In genomic region chr15:89826671-89827655, GRCh38 we compare ENCODE assay signal across 26 cellular contexts. TPM values are rescaled to one million over a fixed set of nuclear protein-coding genes. Genes with fewer than 3 reads are reported as not detected.
DNase-seq lines count a peak whose midpoint lies in the region; ATAC-seq and TF ChIP-seq lines count a peak whose summit lies in the region.
"Had no signal": no experiment of that assay in that cellular context is flagged by ENCODE, and none has a peak within 500 bp of the region (broad histone marks: within the 10 kb centered on the region; RNA-seq: fewer than 3 reads in every experiment).

No MANE protein-coding gene starts in this region.

- peak; percentile 45 for DNase-seq in CD1c-positive myeloid dendritic cell (ENCODE audit: extremely low spot score)
- DNase-seq in H9, result no peak
- DNase-seq in body of pancreas, result peak in 3 of 4 donors; percentile 46 to 55 (median 46)
- no peak for DNase-seq in nephron progenitor cell
- no peak for DNase-seq in posterior vena cava (ENCODE audit: low spot score)
- DNase-seq: activated CD4-positive, alpha-beta T cell treated with anti-CD3 and anti-CD28 coated beads, Interleukin-2, amount 50 U/mL, for 4 hours; activated gamma-delta T cell treated with Interleukin-2 at 50 U/mL for 16 hours; activated T-cell treated with anti-CD3 and anti-CD28 coated beads for 4 hours; effector CD8-positive, alpha-beta T cell; MG63; natural killer cell; NCI-H1694 treated with DMSO at 0.1 percent for 48 hours; NCI-H2227 treated with DMSO at 0.1 percent for 48 hours; NCI-H774; SIG-M5; stimulated activated CD4-positive, alpha-beta T cell treated with anti-CD3 and anti-CD28 coated beads, Interleukin-1b, Interleukin-23, amount 100 ng/mL, for 48 hours; stimulated activated naive CD4-positive, alpha-beta T cell treated with Interleukin-2 at 50 U/mL for 16 hours; trophoblast cell; WERI-Rb-1 had no signal

- H3K4me3 Mint-ChIP-seq in H9, result no peak overlapping the region
- peak overlapping the region; percentile 39 for H3K4me3 Mint-ChIP-seq in nephron progenitor cell
- H3K4me3 Mint-ChIP-seq: IgD-negative memory B cell, natural killer cell had no signal

- ATAC-seq in body of pancreas (peak; percentile 39), HG03439 (IDR thresholded peaks at IDR 0.05; ENCODE audit: unreplicated experiment) (no peak), GM21381 (IDR thresholded peaks at IDR 0.05; ENCODE audit: unreplicated experiment) (no peak)

- H2AFZ ChIP-seq in H9 (ENCODE audit: low read length), result no peak overlapping the region

- no peaks in the 10 kb centered on the region for H3K23me2 ChIP-seq in H9 (ENCODE audit: insufficient read length, low read depth, low read length, poor library complexity, severe bottlenecking)

- H3T11ph ChIP-seq in H9 (ENCODE audit: low read length), result no peak overlapping the region

- no peak overlapping the region for H3K4me2 ChIP-seq in H9 (ENCODE audit: insufficient read depth, insufficient read length, low read length)

- intact Hi-C loops in body of pancreas (cut with DNase I) (no loop called here), posterior vena cava (cut with DNase I) (no loop called here)

- no peak overlapping the region for H3K56ac ChIP-seq in H9 (ENCODE audit: insufficient read length, low read depth, low read length)

- no peak overlapping the region for H3K4ac ChIP-seq in H9 (ENCODE audit: low read depth, low read length)

- H2BK12ac ChIP-seq in H9 (ENCODE audit: insufficient read length, low read depth, low read length), result no peak overlapping the region

- H3K4me1 Mint-ChIP-seq in H9, result peaks cover 11 to 23% of the 10 kb centered on the region in 2 experiments; a peak in 3 of 4 replicates
- peaks cover 43% of the 10 kb centered on the region for H3K4me1 Mint-ChIP-seq in nephron progenitor cell

- no peak for TF ChIP-seq POLR2A in body of pancreas (IDR thresholded peaks at IDR 0.05)

- H3K9me3 ChIP-seq in H9 (ENCODE audit: control insufficient read depth, low read depth, low read length), result no peaks in the 10 kb centered on the region
- no peaks in the 10 kb centered on the region for H3K9me3 ChIP-seq in body of pancreas
- H3K9me3 ChIP-seq: esophagus muscularis mucosa, MG63, psoas muscle had no signal

- H3K23ac ChIP-seq in H9 (ENCODE audit: insufficient read length, low read depth, low read length), result no peak overlapping the region

- H4K91ac ChIP-seq in H9 (ENCODE audit: insufficient read length, low read depth, low read length), result no peak overlapping the region

- no peaks in the 10 kb centered on the region for H3K4me1 ChIP-seq in H9 (ENCODE audit: insufficient read depth, low read length)
- peaks cover 30% of the 10 kb centered on the region for H3K4me1 ChIP-seq in body of pancreas

- H3K27ac ChIP-seq in H9 (ENCODE audit: insufficient read length, low read depth, low read length) (no peak overlapping the region), body of pancreas (peak overlapping the region; percentile 54 to 83 (median 70))
- H3K27ac ChIP-seq: WERI-Rb-1 had no signal

- H3K4me3 ChIP-seq in body of pancreas, result no peak overlapping the region
- H3K4me3 ChIP-seq: esophagus muscularis mucosa, MG63, psoas muscle had no signal

- H3K79me1 ChIP-seq in H9 (ENCODE audit: insufficient read depth, low read depth, low read length, poor library complexity, severe bottlenecking), result no peaks in the 10 kb centered on the region

- H3K9me3 Mint-ChIP-seq in H9 (no peaks in the 10 kb centered on the region), nephron progenitor cell (no peaks in the 10 kb centered on the region)
- H3K9me3 Mint-ChIP-seq: IgD-negative memory B cell, natural killer cell had no signal

- H3K36me3 ChIP-seq in body of pancreas (replicated peaks in 1 of 2; ENCODE audit: insufficient read depth in 1 of 2, low read depth in 2 of 2), result no peaks in the 10 kb centered on the region
- H3K36me3 ChIP-seq: WERI-Rb-1 had no signal

- H4K20me1 ChIP-seq in H9 (ENCODE audit: control insufficient read depth, insufficient read depth, insufficient read length), result no peaks in the 10 kb centered on the region

- H2BK15ac ChIP-seq in H9 (ENCODE audit: low read depth, low read length), result no peak overlapping the region

- H3K18ac ChIP-seq in H9 (ENCODE audit: insufficient read length, low read depth, low read length), result no peak overlapping the region

- no CpG with 5 or more reads among the region's 13 CpGs for WGBS in H9 (ENCODE audit: extremely low coverage, insufficient read length, low lambda C conversion rate)
- WGBS in body of pancreas, 2 donors, result 54 to 65% methylated on average over 12 to 13 of the region's 13 CpGs

- no peaks in the 10 kb centered on the region for H3K79me2 ChIP-seq in H9 (ENCODE audit: insufficient read depth, low read length)

- H3K9ac ChIP-seq in H9 (ENCODE audit: extremely low read depth, insufficient read length, low read length), result no peak overlapping the region

- H3K27me3 ChIP-seq in H9 (ENCODE audit: insufficient read depth, low read length) (no peaks in the 10 kb centered on the region), body of pancreas (no peaks in the 10 kb centered on the region)
- H3K27me3 ChIP-seq: MG63 had no signal

- H3K27me3 Mint-ChIP-seq in H9 (ENCODE audit: low read depth) (peaks cover 4% of the 10 kb centered on the region), nephron progenitor cell (ENCODE audit: low read depth, poor library complexity) (peaks cover 10% of the 10 kb centered on the region)

- H3K36me3 Mint-ChIP-seq in H9 (ENCODE audit: insufficient read depth in 1 of 3, low read depth in 3 of 3) (no peaks in the 10 kb centered on the region), nephron progenitor cell (ENCODE audit: low read depth) (peaks cover 6% of the 10 kb centered on the region)
- H3K36me3 Mint-ChIP-seq: natural killer cell had no signal

- TF ChIP-seq CTCF in H9 (conservative IDR thresholded peaks at IDR 0.05), result no peak
- TF ChIP-seq CTCF in body of pancreas (IDR thresholded peaks at IDR 0.05), result no peak
- TF ChIP-seq CTCF in nephron progenitor cell (IDR thresholded peaks at IDR 0.05), result no peak

- H2BK120ac ChIP-seq in H9 (ENCODE audit: low read depth, low read length, poor library complexity, severe bottlenecking), result no peak overlapping the region

- H3K27ac Mint-ChIP-seq in H9, result peak overlapping the region; percentile 24 to 61 (median 38); a peak in 2 of 7 replicates
- H3K27ac Mint-ChIP-seq in nephron progenitor cell, result no peak overlapping the region

- H3K14ac ChIP-seq in H9 (ENCODE audit: insufficient read depth, low read length), result no peak overlapping the region

- H2BK20ac ChIP-seq in H9 (ENCODE audit: low read depth, low read length, poor library complexity, severe bottlenecking), result no peak overlapping the region

- no peak overlapping the region for H2AK5ac ChIP-seq in H9 (ENCODE audit: insufficient read length, low read length)

- H2BK5ac ChIP-seq in H9 (ENCODE audit: insufficient read length, low read length), result no peak overlapping the region

- no peak overlapping the region for H4K5ac ChIP-seq in H9 (ENCODE audit: insufficient read length, low read depth, low read length)

- H4K8ac ChIP-seq in H9 (replicated peaks; ENCODE audit: insufficient read length, low read depth, low read length), result no peak overlapping the region

RNA-seq across cellular contexts. Expression of gene ANPEP, which starts 12.3 kb away (rescaled TPM):
- total RNA-seq in H9 (2021), result 3.5 and 3.6 TPM in 2 replicates
- 100 to 1,000 TPM; 361 to 733 TPM for total RNA-seq in body of pancreas
- total RNA-seq in posterior vena cava, result 10 to 100 TPM; 22.2 to 73.8 TPM

RNA-seq across cellular contexts. Expression of gene MESP2, which starts 50.8 kb away (rescaled TPM):
- 0.28 TPM in 1 of 2 replicates, not detected in the other for total RNA-seq in H9 (2021)
- total RNA-seq in body of pancreas, result 1 to 10 TPM in 1 of 2 donors, not detected in 1; 1.8 TPM
- under 1 TPM; 0.32 to 0.38 TPM for total RNA-seq in posterior vena cava
- total RNA-seq: esophagus muscularis mucosa; natural killer cell; skeletal muscle tissue; T-helper 1 cell treated with Interleukin-12 subunit alpha and Interleukin-12 subunit beta and Interleukin-4 antibody, amounts not matched to agents 30 ng/mL and 1 ng/mL, for 36 hours had no signal

Comparison
In these comparisons a context has a peak if more than half of its experiments do, and no peak if none do; other contexts are left out.
1. DNase-seq: peak in CD1c-positive myeloid dendritic cell (single experiment) and body of pancreas (3 of 4); none in H9 (single experiment), nephron progenitor cell (single experiment) and posterior vena cava (single experiment).